Comparison of ENCODE assay signal across 21 cellular contexts in genomic region chr21:42613756-42614155, GRCh38. TPM values are rescaled to one million over a fixed set of nuclear protein-coding genes. Genes with fewer than 3 reads are reported as not detected.
A peak's percentile ranks its signal among the peaks of the same experiment; 100 is the strongest.
DNase-seq lines count a peak whose midpoint lies in the region; ATAC-seq and TF ChIP-seq lines count a peak whose summit lies in the region.
"Had no signal": no experiment of that assay in that cellular context is flagged by ENCODE, and none has a peak within 500 bp of the region (broad histone marks: within the 10 kb centered on the region; RNA-seq: fewer than 3 reads in every experiment).

No MANE protein-coding gene starts in this region.

- intact Hi-C loops in lower lobe of right lung (cut with DNase I): no loop called here

- no peak overlapping the region for H3K27ac Mint-ChIP-seq in GM23338
- no peak overlapping the region for H3K27ac Mint-ChIP-seq in activated T-helper 17 cell treated with anti-CD3 and anti-CD28 coated beads, Interleukin-2, amount 50 U/mL, for 72 hours

- no peak overlapping the region for H3K27ac ChIP-seq in GM23338 (ENCODE audit: low read depth)
- peak overlapping the region; percentile 24; the same call in 1 of the 2 replicates for H3K27ac ChIP-seq in VCaP
- H3K27ac ChIP-seq in lower lobe of right lung: no peak overlapping the region
- no peak overlapping the region for H3K27ac ChIP-seq in suprapubic skin

- no peaks in the 10 kb centered on the region for H4K20me1 ChIP-seq in GM23338 (replicated peaks; ENCODE audit: insufficient read depth)

- no peak for TF ChIP-seq POLR2A in suprapubic skin (IDR thresholded peaks at IDR 0.05)

- ATAC-seq in GM23338: no peak
- no peak for ATAC-seq in lower lobe of right lung
- ATAC-seq in activated T-helper 17 cell treated with anti-CD3 and anti-CD28 coated beads, Interleukin-2, amount 50 U/mL, for 72 hours (replicated peaks): no peak
- no peak for ATAC-seq in HG02610 (IDR thresholded peaks at IDR 0.05; ENCODE audit: unreplicated experiment)
- ATAC-seq: Panc1 had no signal

- H3F3A ChIP-seq in GM23338 (replicated peaks; ENCODE audit: low read depth): 0 out of 2 replicates have a peak, but pooled peaks cover 3% of the 10 kb centered on the region

- H3K27me3 Mint-ChIP-seq in GM23338 (ENCODE audit: insufficient read depth, low read depth, poor library complexity): peaks cover 6% of the 10 kb centered on the region
- H3K27me3 Mint-ChIP-seq in activated T-helper 17 cell treated with anti-CD3 and anti-CD28 coated beads, Interleukin-2, amount 50 U/mL, for 72 hours: no peaks in the 10 kb centered on the region

- WGBS in suprapubic skin: 86% methylated on average over 5 of the region's 5 CpGs

- H3K36me3 ChIP-seq in GM23338 (ENCODE audit: insufficient read depth) (no peaks in the 10 kb centered on the region), lower lobe of right lung (no peaks in the 10 kb centered on the region), suprapubic skin (no peaks in the 10 kb centered on the region), MG63 (no peaks in the 10 kb centered on the region)
- H3K36me3 ChIP-seq: BE2C had no signal

- peak overlapping the region; percentile 63; the same call in 1 of the 2 replicates for H2AFZ ChIP-seq in GM23338

- H3K4me3 Mint-ChIP-seq in GM23338: no peak overlapping the region
- no peak overlapping the region for H3K4me3 Mint-ChIP-seq in activated T-helper 17 cell treated with anti-CD3 and anti-CD28 coated beads, Interleukin-2, amount 50 U/mL, for 72 hours
- H3K4me3 Mint-ChIP-seq: CD14-positive monocyte had no signal

- H3K79me2 ChIP-seq in GM23338 (replicated peaks; ENCODE audit: insufficient read depth): no peaks in the 10 kb centered on the region

- H3K9me3 Mint-ChIP-seq in GM23338: peaks cover 9% of the 10 kb centered on the region; the same call in 2 of the 3 replicates
- H3K9me3 Mint-ChIP-seq in activated T-helper 17 cell treated with anti-CD3 and anti-CD28 coated beads, Interleukin-2, amount 50 U/mL, for 72 hours: peaks cover 3% of the 10 kb centered on the region

- no peak for TF ChIP-seq CTCF in GM23338 (conservative IDR thresholded peaks at IDR 0.05; ENCODE audit: low read depth in 2 of 2)
- TF ChIP-seq CTCF in VCaP (conservative IDR thresholded peaks at IDR 0.05): no peak
- TF ChIP-seq CTCF in lower lobe of right lung (IDR thresholded peaks at IDR 0.05): no peak
- TF ChIP-seq CTCF in suprapubic skin (IDR thresholded peaks at IDR 0.05): no peak

- no peak for TF ChIP-seq EP300 in suprapubic skin (IDR thresholded peaks at IDR 0.05)

- H3K9me3 ChIP-seq in lower lobe of right lung (no peaks in the 10 kb centered on the region), suprapubic skin (no peaks in the 10 kb centered on the region), MG63 (no peaks in the 10 kb centered on the region; the same call in 1 of the 2 replicates)
- H3K9me3 ChIP-seq: BE2C had no signal

- DNase-seq in GM23338 (ENCODE audit: low spot score) (no peak), lower lobe of right lung (no peak), suprapubic skin (ENCODE audit: low spot score in 2 of 2) (peak; percentile 30 to 65), MG63 (no peak)
- DNase-seq: BE2C, DMS153, H7, IMR-90, KG1, MM.1S, NCI-H1417, NCI-H1694, NCI-H2081, NCI-H2227 treated with DMSO at 0.1 percent for 48 hours, NCI-H526 treated with DMSO at 0.1 percent for 48 hours, SHP77 treated with DMSO at 0.1 percent for 48 hours had no signal

- H3K4me2 ChIP-seq in GM23338: no peak overlapping the region

- no peaks in the 10 kb centered on the region for H3K4me1 ChIP-seq in GM23338 (ENCODE audit: insufficient read depth)
- peaks cover 8% of the 10 kb centered on the region for H3K4me1 ChIP-seq in lower lobe of right lung
- H3K4me1 ChIP-seq in suprapubic skin: peaks cover 20% of the 10 kb centered on the region
- H3K4me1 ChIP-seq: BE2C had no signal

- H3K27me3 ChIP-seq in GM23338 (ENCODE audit: insufficient read depth): no peaks in the 10 kb centered on the region
- H3K27me3 ChIP-seq in lower lobe of right lung (ENCODE audit: low read depth): peaks cover 17% of the 10 kb centered on the region
- H3K27me3 ChIP-seq in suprapubic skin: peaks cover 25% of the 10 kb centered on the region
- H3K27me3 ChIP-seq in MG63: peaks cover 19% of the 10 kb centered on the region

- H3K9me2 ChIP-seq in GM23338 (ENCODE audit: insufficient read depth): peaks cover 10% of the 10 kb centered on the region; the same call in 1 of the 2 replicates

- no peaks in the 10 kb centered on the region for H3K4me1 Mint-ChIP-seq in GM23338
- peaks cover 20% of the 10 kb centered on the region for H3K4me1 Mint-ChIP-seq in activated T-helper 17 cell treated with anti-CD3 and anti-CD28 coated beads, Interleukin-2, amount 50 U/mL, for 72 hours
- H3K4me1 Mint-ChIP-seq: CD14-positive monocyte had no signal

- H3K4me3 ChIP-seq in GM23338 (no peak overlapping the region), lower lobe of right lung (peak overlapping the region; percentile 39), suprapubic skin (no peak overlapping the region), MG63 (no peak overlapping the region)

- H3K36me3 Mint-ChIP-seq in GM23338 (ENCODE audit: low read depth): no peaks in the 10 kb centered on the region
- H3K36me3 Mint-ChIP-seq in activated T-helper 17 cell treated with anti-CD3 and anti-CD28 coated beads, Interleukin-2, amount 50 U/mL, for 72 hours (ENCODE audit: low read depth): no peaks in the 10 kb centered on the region
- H3K36me3 Mint-ChIP-seq: CD14-positive monocyte had no signal

TF ChIP-seq in GM23338, 12 proteins besides CTCF, POLR2A, EP300 and RAD21 (continues in another document):
- TF ChIP-seq CREB1 (CRISPR knock-in tag; IDR thresholded peaks at IDR 0.05; ENCODE audit: low read depth) (no peak), REST (IDR thresholded peaks at IDR 0.05; ENCODE audit: unreplicated experiment) (no peak), JUNB (IDR thresholded peaks at IDR 0.05; ENCODE audit: unreplicated experiment) (no peak), EZH2 (IDR thresholded peaks at IDR 0.05; ENCODE audit: low read depth, unreplicated experiment) (no peak), ZNF331 (CRISPR knock-in tag; IDR thresholded peaks at IDR 0.05; ENCODE audit: low read depth) (no peak), POLR2AphosphoS5 (IDR thresholded peaks at IDR 0.05; ENCODE audit: low read depth) (no peak), ETS1 (IDR thresholded peaks at IDR 0.05) (no peak)

RNA-seq across cellular contexts. Expression of gene PDE9A, which starts 39.7 kb away (rescaled TPM):
- total RNA-seq in GM23338 (2014; rRNA removed; shearing (Covaris generic)): 26.5 and 33.3 TPM in 2 replicates
- 27.2 and 31.1 TPM in 2 replicates for polyA plus RNA-seq in GM23338 (2016; fragmentation: Nextera tagmentation; extraction: Ambion mirVana)
- 12.8 TPM for total RNA-seq in lower lobe of right lung
- 10 to 100 TPM in 1 of 4 donors, 1 to 10 TPM in 3; 4.5 to 12.0 (median 7.1) TPM for total RNA-seq in suprapubic skin
- total RNA-seq in activated T-helper 17 cell treated with anti-CD3 and anti-CD28 coated beads, Interleukin-2, amount 50 U/mL, for 72 hours: 1 to 10 TPM in 1 of 2 donors, under 1 TPM in 1; 0.95 to 6.9 TPM
- 0.12 TPM in 1 of 2 replicates, not detected in the other for total RNA-seq in MG63 (2014; rRNA removed; shearing (Covaris generic); ENCODE audit: low replicate concordance)

Comparison
In these comparisons a context has a peak if more than half of its experiments do, and no peak if none do; other contexts are left out.
1. DNase-seq: peak in suprapubic skin (2 of 2); none in GM23338 (single experiment), lower lobe of right lung (single experiment) and MG63 (single experiment).